ENCODE assay signal across 8 cellular contexts in genomic region chr1:43545686-43546387, GRCh38. TPM values are rescaled to one million over a fixed set of nuclear protein-coding genes. Genes with fewer than 3 reads are reported as not detected.
DNase-seq lines count a peak whose midpoint lies in the region; ATAC-seq, FAIRE-seq and TF ChIP-seq lines count a peak whose summit lies in the region.

No MANE protein-coding gene starts in this region.

- ATAC-seq in aorta (ENCODE audit: low FRiP score), result peak; percentile 60
- no peak for ATAC-seq in stimulated activated memory B cell treated with anti-CD40 and anti-IgM and Interleukin-4, amounts not matched to agents 10 μg/mL and 1 μg/mL and 100 μg/mL, for 72 hours
- no peak for ATAC-seq in GM18858 (IDR thresholded peaks at IDR 0.05; ENCODE audit: unreplicated experiment)
- ATAC-seq in HG02885 (IDR thresholded peaks at IDR 0.05; ENCODE audit: poor library complexity, unreplicated experiment), result no peak

- peaks cover 31% of the 10 kb centered on the region for H3K79me2 ChIP-seq in astrocyte (ENCODE audit: insufficient read depth, low read length)

- H3K36me3 ChIP-seq in HUES6 (ENCODE audit: control insufficient read depth, insufficient read depth, low read length) (peaks cover 5% of the 10 kb centered on the region; the same call in 1 of the 2 replicates), astrocyte (ENCODE audit: insufficient read depth, low read length) (peaks cover 6% of the 10 kb centered on the region), liver (ENCODE audit: control insufficient read depth in 4 of 4, insufficient read depth in 3 of 4, low read depth in 1 of 4, low read length in 3 of 4) (no peaks in the 10 kb centered on the region), aorta (ENCODE audit: control insufficient read depth in 1 of 2, insufficient read depth in 2 of 2, low read length in 1 of 2) (no peaks in the 10 kb centered on the region)

- peak overlapping the region; percentile 62 for H3K27ac Mint-ChIP-seq in astrocyte (ENCODE audit: unreplicated experiment)
- H3K27ac Mint-ChIP-seq in stimulated activated memory B cell treated with anti-CD40 and anti-IgM and Interleukin-4, amounts not matched to agents 10 μg/mL and 1 μg/mL and 100 μg/mL, for 72 hours, result no peak overlapping the region

- H3K9me3 ChIP-seq in HUES6 (ENCODE audit: control insufficient read depth, insufficient read depth, low read depth, low read length) (no peaks in the 10 kb centered on the region), astrocyte (ENCODE audit: insufficient read depth, low read depth, low read length) (no peaks in the 10 kb centered on the region), liver (ENCODE audit: control insufficient read depth in 4 of 4, low read length in 3 of 4) (no peaks in the 10 kb centered on the region), aorta (ENCODE audit: control insufficient read depth, low read length) (no peaks in the 10 kb centered on the region)

- H3K36me3 Mint-ChIP-seq in astrocyte (ENCODE audit: low read depth, unreplicated experiment), result peaks cover 18% of the 10 kb centered on the region
- H3K36me3 Mint-ChIP-seq in stimulated activated memory B cell treated with anti-CD40 and anti-IgM and Interleukin-4, amounts not matched to agents 10 μg/mL and 1 μg/mL and 100 μg/mL, for 72 hours, result no peaks in the 10 kb centered on the region

- 16% methylated on average over 12 of the region's 12 CpGs for WGBS in liver
- 27 to 28% methylated on average over 12 of the region's 12 CpGs for WGBS in aorta, 2 donors

- H3K4me1 ChIP-seq in HUES6 (ENCODE audit: control insufficient read depth, insufficient read depth, low read length), result peaks cover 63% of the 10 kb centered on the region
- peaks cover 3% of the 10 kb centered on the region for H3K4me1 ChIP-seq in astrocyte (ENCODE audit: insufficient read depth, low read length)
- peaks cover 68 to 94% (median 87%) of the 10 kb centered on the region in 4 donors for H3K4me1 ChIP-seq in liver (ENCODE audit: control insufficient read depth in 4 of 4, insufficient read depth in 4 of 4, low read length in 3 of 4)
- H3K4me1 ChIP-seq in aorta (ENCODE audit: control insufficient read depth in 1 of 2, insufficient read depth in 2 of 2, low read length in 2 of 2), result no peaks in the 10 kb centered on the region

- no peaks in the 10 kb centered on the region for H3K27me3 ChIP-seq in HUES6 (ENCODE audit: control insufficient read depth, insufficient read depth, low read length)
- H3K27me3 ChIP-seq in astrocyte (ENCODE audit: insufficient read depth, low read length), result no peaks in the 10 kb centered on the region
- no peaks in the 10 kb centered on the region for H3K27me3 ChIP-seq in liver (ENCODE audit: control insufficient read depth in 4 of 4, insufficient read depth in 4 of 4, low read length in 3 of 4)
- no peaks in the 10 kb centered on the region for H3K27me3 ChIP-seq in aorta (ENCODE audit: control insufficient read depth in 1 of 2, insufficient read depth in 2 of 2, low read length in 1 of 2)

- no peak for FAIRE-seq in astrocyte (lab: Jason Lieb, UNC)

- H2AFZ ChIP-seq in astrocyte (ENCODE audit: low read depth, low read length), result no peak overlapping the region

- H4K20me1 ChIP-seq in astrocyte (ENCODE audit: insufficient read depth, low read length), result peaks cover 80% of the 10 kb centered on the region

- H3K9me3 Mint-ChIP-seq in astrocyte (ENCODE audit: unreplicated experiment), result no peaks in the 10 kb centered on the region
- H3K9me3 Mint-ChIP-seq in stimulated activated memory B cell treated with anti-CD40 and anti-IgM and Interleukin-4, amounts not matched to agents 10 μg/mL and 1 μg/mL and 100 μg/mL, for 72 hours, result no peaks in the 10 kb centered on the region

- H3K27ac ChIP-seq in HUES6 (ENCODE audit: low read depth, low read length), result peak overlapping the region; percentile 71
- H3K27ac ChIP-seq in astrocyte (ENCODE audit: low read depth, low read length), result no peak overlapping the region
- peak overlapping the region; percentile 96 to 97 for H3K27ac ChIP-seq in liver (ENCODE audit: low read depth in 1 of 2, low read length in 2 of 2)
- no peak overlapping the region for H3K27ac ChIP-seq in aorta (ENCODE audit: low read depth in 1 of 2, low read length in 2 of 2)

- H3K4me3 Mint-ChIP-seq in astrocyte (ENCODE audit: unreplicated experiment), result no peak overlapping the region
- no peak overlapping the region for H3K4me3 Mint-ChIP-seq in stimulated activated memory B cell treated with anti-CD40 and anti-IgM and Interleukin-4, amounts not matched to agents 10 μg/mL and 1 μg/mL and 100 μg/mL, for 72 hours

- H3K4me1 Mint-ChIP-seq in astrocyte (ENCODE audit: low read depth, unreplicated experiment), result peaks cover 42% of the 10 kb centered on the region
- peaks cover 11% of the 10 kb centered on the region for H3K4me1 Mint-ChIP-seq in stimulated activated memory B cell treated with anti-CD40 and anti-IgM and Interleukin-4, amounts not matched to agents 10 μg/mL and 1 μg/mL and 100 μg/mL, for 72 hours

- intact Hi-C loops in aorta (cut with DNase I), result no loop called here

- H3K9ac ChIP-seq in HUES6 (ENCODE audit: low read length) (no peak overlapping the region), astrocyte (ENCODE audit: low read length) (no peak overlapping the region), liver (ENCODE audit: low read depth in 1 of 2, low read length in 2 of 2) (no peak overlapping the region)

- H3K4me2 ChIP-seq in astrocyte (ENCODE audit: low read length), result no peak overlapping the region

- DNase-seq in 8988T (peak; percentile 76), astrocyte (ENCODE audit: low read depth) (no peak), aorta (peak; percentile 77 to 91)

- no peaks in the 10 kb centered on the region for H3K27me3 Mint-ChIP-seq in astrocyte (ENCODE audit: low read depth, unreplicated experiment)
- H3K27me3 Mint-ChIP-seq in stimulated activated memory B cell treated with anti-CD40 and anti-IgM and Interleukin-4, amounts not matched to agents 10 μg/mL and 1 μg/mL and 100 μg/mL, for 72 hours, result peaks cover 59% of the 10 kb centered on the region

- no peak for TF ChIP-seq CTCF in astrocyte (IDR thresholded peaks at IDR 0.05; ENCODE audit: insufficient read depth, low read depth, low read length)
- no peak for TF ChIP-seq CTCF in liver (IDR thresholded peaks at IDR 0.05; ENCODE audit: low read depth, low read length, missing input control)

- peak in 1 of 2 donors; percentile 16 for TF ChIP-seq RAD21 in liver (IDR thresholded peaks at IDR 0.05)

- H3K4me3 ChIP-seq in HUES6 (ENCODE audit: low read depth, low read length), result peak overlapping the region; percentile 47
- H3K4me3 ChIP-seq in astrocyte (ENCODE audit: insufficient read depth, low read depth, low read length), result no peak overlapping the region
- H3K4me3 ChIP-seq in liver (ENCODE audit: low read depth in 1 of 3, low read length in 3 of 3), result no peak overlapping the region
- no peak overlapping the region for H3K4me3 ChIP-seq in aorta (ENCODE audit: low read length in 2 of 2)

TF ChIP-seq in liver, 16 proteins besides CTCF, POLR2A, EP300 and RAD21 (continues in another document):
- TF ChIP-seq ATF3 (IDR thresholded peaks at IDR 0.05) (peak; percentile 22), EGR1 (IDR thresholded peaks at IDR 0.05; ENCODE audit: low read depth in 2 of 2) (peak in 1 of 2 donors; percentile 61), TAF1 (conservative IDR thresholded peaks at IDR 0.05) (no peak), MAX (IDR thresholded peaks at IDR 0.05) (peak; percentile 63), HNF4A (conservative IDR thresholded peaks at IDR 0.05) (peak; percentile 86 to 93), RXRA (IDR thresholded peaks at IDR 0.05) (peak; percentile 99 to 100), GABPA (IDR thresholded peaks at IDR 0.05 in 1 of 2, conservative IDR thresholded peaks at IDR 0.05 in 1 of 2) (peak in 1 of 2 donors; percentile 33), JUND (IDR thresholded peaks at IDR 0.05) (peak in 1 of 2 donors; percentile 48), SP1 (IDR thresholded peaks at IDR 0.05) (peak; percentile 99), FOXA2 (IDR thresholded peaks at IDR 0.05) (no peak), ZBTB33 (IDR thresholded peaks at IDR 0.05) (peak; percentile 27), NR2F2 (IDR thresholded peaks at IDR 0.05) (peak; percentile 96)

RNA-seq across cellular contexts. Expression of gene PTPRF, which starts 15.2 kb away (rescaled TPM):
- 231 and 275 TPM in 2 replicates for total RNA-seq in astrocyte
- total RNA-seq in liver, result 100 to 1,000 TPM in 1 of 2 donors, 10 to 100 TPM in 1; 61.7 to 241 TPM
- 100 to 1,000 TPM in 1 of 2 donors, 10 to 100 TPM in 1; 41.2 to 110 TPM for polyA plus RNA-seq in liver
- total RNA-seq in aorta, result 10 to 100 TPM; 59.6 to 86.2 TPM
- 10 to 100 TPM; 11.6 to 21.7 TPM for polyA plus RNA-seq in aorta

Comparison
In these comparisons a context has a peak if more than half of its experiments do, and no peak if none do; other contexts are left out.
1. H3K27ac ChIP-seq: peak in HUES6 (single experiment) and liver (2 of 2); none in astrocyte (single experiment) and aorta (0 of 2).